13 cellular contexts compared by ENCODE assay signal in the genomic region with DNA sequence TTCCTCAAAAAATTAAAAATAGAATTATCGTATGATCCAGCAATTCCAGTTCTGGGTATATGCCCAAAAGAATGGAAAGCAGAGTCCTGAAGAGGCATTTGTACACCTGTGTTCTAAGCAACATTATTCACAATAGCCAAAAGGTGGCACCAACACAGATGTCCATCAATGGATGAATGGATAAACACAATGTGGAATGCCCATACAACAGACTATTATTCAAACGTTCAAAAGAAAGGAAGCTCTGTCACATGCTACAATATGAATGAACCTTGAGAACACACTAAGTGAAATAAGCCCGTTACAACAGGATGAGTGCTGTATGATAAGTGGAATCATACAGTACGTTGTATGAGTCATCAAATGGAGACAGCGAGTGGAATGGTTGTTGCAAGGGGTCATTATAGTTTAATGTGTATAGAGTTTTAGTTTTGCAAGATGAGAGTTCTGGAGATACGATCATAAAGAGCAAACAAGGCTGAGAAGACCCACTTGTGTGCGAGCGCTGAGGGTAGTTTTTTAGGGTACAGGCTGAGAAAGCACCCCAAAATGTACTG.
DNase-seq lines count a peak whose midpoint lies in the region; ATAC-seq lines count a peak whose summit lies in the region.
"Had no signal": no experiment of that assay in that cellular context is flagged by ENCODE, and none has a peak within 500 bp of the region (broad histone marks: within the 10 kb centered on the region; RNA-seq: fewer than 3 reads in every experiment).

No MANE protein-coding gene starts in this region.

- DNase-seq in A172 (ENCODE audit: low spot score): peak; percentile 21
- DNase-seq in Caki2 (ENCODE audit: low read depth): peak; percentile 17
- peak; percentile 80 for DNase-seq in NCI-H2029 treated with DMSO at 0.1 percent for 48 hours (lab: John Stamatoyannopoulos, UW)
- DNase-seq in amniotic epithelial cell (ENCODE audit: low read depth): peak; percentile 14
- no peak for DNase-seq in left colon
- DNase-seq in NOMO-1 (lab: John Stamatoyannopoulos, UW; ENCODE audit: unreplicated experiment in 2 of 2): no peak
- no peak for DNase-seq in SHP77 treated with DMSO at 0.1 percent for 48 hours (lab: John Stamatoyannopoulos, UW)
- DNase-seq: activated effector memory CD4-positive, alpha-beta T cell treated with anti-CD3 and anti-CD28 coated beads, Interleukin-2, amount 50 U/mL, for 16 hours; CD4-positive, CD25-positive, alpha-beta regulatory T cell; kidney; NCI-H1092; Peyer's patch; substantia nigra had no signal

- no peak for ATAC-seq in left colon

- in situ Hi-C loops in Caki2 (cut with HindIII; ENCODE audit: low pct_unique_long_range_greater_than_20kb, low sequenced_read_pairs): no loop called here

- intact Hi-C loops in left colon (cut with DNase I, micrococcal nuclease): no loop called here

Comparison
In these comparisons a context has a peak if more than half of its experiments do, and no peak if none do; other contexts are left out.
1. DNase-seq: peak in A172 (single experiment), Caki2 (single experiment), NCI-H2029 treated with DMSO at 0.1 percent for 48 hours (single experiment) and amniotic epithelial cell (single experiment); none in left colon (0 of 2), NOMO-1 (0 of 2) and SHP77 treated with DMSO at 0.1 percent for 48 hours (single experiment).